Comparison of ENCODE assay signal across 28 cellular contexts in the genomic region with DNA sequence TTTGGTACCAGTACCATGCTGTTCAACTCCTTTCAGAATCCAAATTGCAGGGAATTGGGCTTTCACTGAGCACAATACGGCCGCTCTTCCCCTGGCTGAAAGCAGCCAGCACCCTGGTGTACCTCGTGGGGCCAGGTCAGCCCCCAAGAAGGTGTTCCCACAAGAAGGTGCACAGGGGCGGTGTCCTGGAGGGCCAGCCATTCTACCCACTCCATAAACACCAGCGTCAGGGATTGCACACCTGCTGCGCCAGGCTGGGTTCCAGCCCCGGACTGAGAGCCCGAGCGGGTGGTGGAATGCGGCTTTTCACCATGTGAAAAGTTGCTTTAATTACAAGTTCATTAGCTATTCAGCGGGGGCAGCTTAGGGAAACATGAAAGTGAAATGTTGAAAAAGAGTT. TPM values are rescaled to one million over a fixed set of nuclear protein-coding genes. Genes with fewer than 3 reads are reported as not detected.
"Had no signal": no experiment of that assay in that cellular context is flagged by ENCODE, and none has a peak within 500 bp of the region (broad histone marks: within the 10 kb centered on the region; RNA-seq: fewer than 3 reads in every experiment).

No MANE protein-coding gene starts in this region.

- H3K27ac ChIP-seq: brain microvascular endothelial cell, RWPE1 had no signal

- H3K4me1 Mint-ChIP-seq: activated naive CD8-positive, alpha-beta T cell treated with anti-CD3 and anti-CD28 coated beads for 36 hours had no signal

- H3K4me3 Mint-ChIP-seq: activated CD4-positive, alpha-beta T cell treated with anti-CD3 and anti-CD28 coated beads, Interleukin-2, amount 10 ng/mL, durations not matched to agents 24 days and 14 days; activated CD8-positive, alpha-beta T cell treated with anti-CD3 and anti-CD28 coated beads for 36 hours; activated naive CD8-positive, alpha-beta T cell treated with anti-CD3 and anti-CD28 coated beads for 36 hours; activated T-cell treated with anti-CD3 and anti-CD28 coated beads, Interleukin-2, amount 50 U/mL, for 4 hours had no signal

- H3K36me3 ChIP-seq: brain microvascular endothelial cell had no signal

- ATAC-seq: activated CD8-positive, alpha-beta T cell treated with anti-CD3 and anti-CD28 coated beads for 36 hours; activated T-cell treated with anti-CD3 and anti-CD28 coated beads, Interleukin-2, amount 50 U/mL, for 4 hours; PC-3; Right ventricle myocardium inferior had no signal

- H3K27me3 ChIP-seq: brain microvascular endothelial cell had no signal

- H3K27me3 Mint-ChIP-seq: activated CD4-positive, alpha-beta T cell treated with anti-CD3 and anti-CD28 coated beads, Interleukin-2, amount 10 ng/mL, durations not matched to agents 24 days and 14 days; activated CD8-positive, alpha-beta T cell treated with anti-CD3 and anti-CD28 coated beads for 36 hours; activated naive CD8-positive, alpha-beta T cell treated with anti-CD3 and anti-CD28 coated beads for 36 hours had no signal

- H3K27ac Mint-ChIP-seq: activated CD4-positive, alpha-beta T cell treated with anti-CD3 and anti-CD28 coated beads, Interleukin-2, amount 10 ng/mL, durations not matched to agents 24 days and 14 days; activated CD8-positive, alpha-beta T cell treated with anti-CD3 and anti-CD28 coated beads for 36 hours; activated naive CD8-positive, alpha-beta T cell treated with anti-CD3 and anti-CD28 coated beads for 36 hours had no signal

- DNase-seq: activated CD4-positive, alpha-beta T cell treated with anti-CD3 and anti-CD28 coated beads, Interleukin-2, amount 10 ng/mL, durations not matched to agents 24 days and 14 days; activated CD4-positive, alpha-beta T cell treated with anti-CD3 and anti-CD28 coated beads, Interleukin-2, amount 50 U/mL, for 4 hours; activated CD8-positive, alpha-beta T cell treated with anti-CD3 and anti-CD28 coated beads for 36 hours; activated effector memory CD4-positive, alpha-beta T cell treated with Interleukin-2 at 50 U/mL for 16 hours; activated naive CD4-positive, alpha-beta T cell; activated naive CD4-positive, alpha-beta T cell treated with anti-CD3 and anti-CD28 coated beads, Interleukin-2, amount 50 U/mL, for 16 hours; activated naive CD8-positive, alpha-beta T cell treated with anti-CD3 and anti-CD28 coated beads for 36 hours; activated T-cell treated with anti-CD3 and anti-CD28 coated beads, Interleukin-2, amount 50 U/mL, for 4 hours; amniotic stem cell; aorta; brain microvascular endothelial cell; central memory CD4-positive, alpha-beta T cell; NCI-H1092 treated with DMSO at 0.1 percent for 48 hours; NCI-H1417; NCI-H146; NCI-H187; NCI-H2029 treated with DMSO at 0.1 percent for 48 hours; NCI-H2107; NCI-H2171; NCI-H510A; NCI-H526; NCI-H748 treated with DMSO at 0.1 percent for 48 hours; NK-92 treated with Interleukin-12 subunit alpha and Interleukin-12 subunit beta, amount 100 ng/mL, for 24 hours; PC-3; T1000 had no signal

RNA-seq across cellular contexts. Expression of a gene that starts 17.5 kb away (rescaled TPM):
- total RNA-seq: T-helper 2 cell treated with Interferon-gamma antibody and Interleukin-4, amounts not matched to agents 100 ng/mL and 5 ng/mL, for 36 hours had no signal
